32 cellular contexts compared by ENCODE assay signal in the genomic region with DNA sequence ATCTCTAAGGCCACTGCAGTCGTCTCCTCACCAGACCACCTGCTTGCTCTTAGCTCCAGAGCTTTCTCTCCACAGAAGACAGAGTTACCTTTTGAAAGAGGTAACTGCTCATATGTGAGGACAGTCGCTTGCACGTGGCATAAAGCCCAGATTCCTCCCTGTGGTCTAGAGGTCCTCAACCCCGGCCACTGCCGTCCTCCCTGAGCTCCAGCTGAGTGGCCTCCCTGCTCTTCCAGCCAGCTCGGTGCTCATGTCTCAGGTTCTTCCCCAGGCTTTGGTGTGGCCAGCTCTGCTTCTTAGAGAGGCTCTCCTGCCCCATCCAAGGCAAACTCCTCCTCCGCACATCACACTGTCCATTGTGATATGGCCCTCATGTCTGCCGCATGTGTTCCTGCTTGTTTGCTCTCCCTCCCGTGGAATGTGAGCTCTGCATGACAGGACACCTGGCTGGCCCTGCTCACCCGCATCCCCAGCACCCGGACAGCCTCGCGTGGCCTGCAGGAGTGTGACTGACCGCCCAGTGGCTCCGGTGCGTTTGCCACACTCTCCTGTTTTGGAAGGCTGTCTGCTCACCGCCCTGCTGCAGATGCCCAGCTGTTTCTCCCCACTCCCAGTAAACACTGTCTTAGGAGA.
A peak's percentile ranks its signal among the peaks of the same experiment; 100 is the strongest.
DNase-seq lines count a peak whose midpoint lies in the region; ATAC-seq, FAIRE-seq and TF ChIP-seq lines count a peak whose summit lies in the region.
"Had no signal": no experiment of that assay in that cellular context is flagged by ENCODE, and none has a peak within 500 bp of the region (broad histone marks: within the 10 kb centered on the region; RNA-seq: fewer than 3 reads in every experiment).

No MANE protein-coding gene starts in this region.

- TF ChIP-seq POLR2A in GM18505 (IDR thresholded peaks at IDR 0.05; ENCODE audit: borderline replicate concordance, extremely low read depth, insufficient read depth, insufficient read length) (peak; percentile 17), prostate gland (IDR thresholded peaks at IDR 0.05) (no peak)

- H3K27ac Mint-ChIP-seq in activated naive CD4-positive, alpha-beta T cell treated with anti-CD3 and anti-CD28 coated beads, Interleukin-2, amount 50 U/mL, for 72 hours: peak overlapping the region; percentile 2 to 45
- H3K27ac Mint-ChIP-seq: natural killer cell had no signal

- TF ChIP-seq CTCF in bronchial epithelial cell (IDR thresholded peaks at IDR 0.05; ENCODE audit: insufficient read depth, low read length, severe bottlenecking) (no peak), prostate gland (IDR thresholded peaks at IDR 0.05) (no peak)

- H3K4me3 ChIP-seq in bronchial epithelial cell (ENCODE audit: low read depth, low read length) (no peak overlapping the region), prostate gland (no peak overlapping the region)
- H3K4me3 ChIP-seq: cardiac muscle cell, esophagus muscularis mucosa, hepatocyte, ovary, right atrium auricular region, SJCRH30, spleen had no signal

- H3K27ac ChIP-seq in prostate gland: peak overlapping the region in 1 of 2 donors; percentile 9
- H3K27ac ChIP-seq: cardiac muscle cell, esophagus muscularis mucosa, hepatocyte, ovary, right atrium auricular region, SJCRH30, spleen had no signal

- WGBS in prostate gland: 64% methylated on average over 17 of the region's 17 CpGs

- no peaks in the 10 kb centered on the region for H3K9me3 ChIP-seq in prostate gland
- H3K9me3 ChIP-seq: esophagus muscularis mucosa, ovary, right atrium auricular region, SJCRH30, spleen had no signal

- peaks cover 0 to 6% of the 10 kb centered on the region in 2 donors for H3K36me3 Mint-ChIP-seq in activated naive CD4-positive, alpha-beta T cell treated with anti-CD3 and anti-CD28 coated beads, Interleukin-2, amount 50 U/mL, for 72 hours

- no peaks in the 10 kb centered on the region for H3K36me3 ChIP-seq in bronchial epithelial cell (ENCODE audit: control insufficient read depth, insufficient read depth, low read length)
- no peaks in the 10 kb centered on the region for H3K36me3 ChIP-seq in prostate gland
- H3K36me3 ChIP-seq: cardiac muscle cell, ovary, right atrium auricular region, SJCRH30 had no signal

- H3K9me3 Mint-ChIP-seq in activated naive CD4-positive, alpha-beta T cell treated with anti-CD3 and anti-CD28 coated beads, Interleukin-2, amount 50 U/mL, for 72 hours: no peaks in the 10 kb centered on the region
- H3K9me3 Mint-ChIP-seq: natural killer cell had no signal

- no peaks in the 10 kb centered on the region for H3K4me1 ChIP-seq in prostate gland (replicated peaks)
- H3K4me1 ChIP-seq: esophagus muscularis mucosa, right atrium auricular region, SJCRH30 had no signal

- peak; percentile 7 for FAIRE-seq in bronchial epithelial cell (lab: Jason Lieb, UNC)
- FAIRE-seq: frontal cortex, H1, RCC 7860 had no signal

- H3K27me3 ChIP-seq in bronchial epithelial cell (ENCODE audit: control insufficient read depth, insufficient read depth, low read length) (no peaks in the 10 kb centered on the region), prostate gland (replicated peaks; ENCODE audit: insufficient read depth) (no peaks in the 10 kb centered on the region)
- H3K27me3 ChIP-seq: cardiac muscle cell, esophagus muscularis mucosa, hepatocyte, ovary, right atrium auricular region, SJCRH30, spleen had no signal

- ATAC-seq in activated naive CD4-positive, alpha-beta T cell treated with anti-CD3 and anti-CD28 coated beads, Interleukin-2, amount 50 U/mL, for 72 hours: no peak
- no peak for ATAC-seq in GM18505 (IDR thresholded peaks at IDR 0.05; ENCODE audit: unreplicated experiment)
- no peak for ATAC-seq in GM18520 (IDR thresholded peaks at IDR 0.05; ENCODE audit: unreplicated experiment)
- ATAC-seq in GM21825 (IDR thresholded peaks at IDR 0.05; ENCODE audit: unreplicated experiment): no peak
- ATAC-seq: left colon had no signal

- no peak for DNase-seq in activated naive CD4-positive, alpha-beta T cell treated with anti-CD3 and anti-CD28 coated beads, Interleukin-2, amount 50 U/mL, for 72 hours (ENCODE audit: low spot score in 2 of 2)
- no peak for DNase-seq in activated naive CD4-positive, alpha-beta T cell treated with anti-CD3 and anti-CD28 coated beads, Interleukin-2, amount 50 U/mL, for 16 hours
- DNase-seq in bronchial epithelial cell (ENCODE audit: low read depth) (no peak), prostate gland (ENCODE audit: low spot score) (peak; percentile 52), middle frontal gyrus (ENCODE audit: extremely low spot score, low spot score) (no peak)
- DNase-seq: ACHN; activated CD4-positive, alpha-beta T cell treated with anti-CD3 and anti-CD28 coated beads for 48 hours; activated CD8-positive, alpha-beta memory T cell treated with anti-CD3 and anti-CD28 coated beads, Interleukin-2, amount 50 U/mL, for 48 hours; activated effector memory CD4-positive, alpha-beta T cell treated with Interleukin-2 at 50 U/mL for 16 hours; cortex of kidney; DMS 273 treated with DMSO at 0.1 percent for 48 hours; Karpas-422; left colon; natural killer cell; NCI-H187; NCI-H526 treated with DMSO at 0.1 percent for 48 hours; ovary; SJCRH30; spleen; stimulated activated CD4-positive, alpha-beta T cell treated with anti-CD3 and anti-CD28 coated beads, Interleukin-2, amount 100 ng/mL, for 48 hours; stimulated activated naive CD4-positive, alpha-beta T cell; T-helper 1 cell had no signal

- intact Hi-C loops in prostate gland (cut with DNase I): no loop called here
